Comparison of ENCODE assay signal across 8 cellular contexts in the genomic region with DNA sequence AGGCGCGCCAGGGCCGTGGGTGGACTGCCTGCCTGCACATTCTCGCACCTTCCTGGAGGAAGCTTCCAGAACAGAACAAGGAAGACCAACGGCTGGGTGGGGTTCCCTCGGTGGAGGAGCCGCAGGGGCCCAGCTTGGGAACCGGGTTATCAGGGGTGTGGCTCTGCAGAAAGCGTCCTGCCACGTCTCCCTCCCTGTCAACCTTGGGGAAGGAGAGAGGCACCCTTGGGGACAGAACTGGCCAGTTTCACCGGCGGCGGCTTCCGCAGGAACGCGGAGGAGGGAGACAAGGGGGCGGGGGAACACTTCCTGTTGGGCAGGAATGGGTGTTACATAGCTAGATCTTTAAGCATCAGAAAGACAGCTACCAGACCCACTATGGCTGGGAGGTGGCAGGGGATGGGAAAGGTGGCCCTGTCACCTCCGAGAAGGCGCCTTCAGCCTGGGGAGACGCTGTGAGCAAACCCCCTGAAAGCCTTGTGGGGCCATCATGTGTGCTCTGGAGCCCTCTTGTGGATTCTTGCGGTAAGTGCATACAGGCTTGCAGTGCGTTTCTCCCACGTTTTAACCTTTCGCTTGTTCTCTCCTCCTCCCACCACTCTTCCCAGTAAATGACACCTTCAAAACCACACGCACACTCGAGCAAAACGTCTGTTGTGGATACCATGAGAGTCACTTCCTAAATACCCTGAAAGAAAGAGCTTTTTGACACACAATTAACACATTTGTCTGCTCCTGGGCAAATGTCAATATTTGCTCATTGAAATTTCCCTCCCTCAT. TPM values are rescaled to one million over a fixed set of nuclear protein-coding genes. Genes with fewer than 3 reads are reported as not detected.
DNase-seq lines count a peak whose midpoint lies in the region; ATAC-seq, FAIRE-seq and TF ChIP-seq lines count a peak whose summit lies in the region.

No MANE protein-coding gene starts in this region.

- peak; percentile 91 to 98 (median 96) for ATAC-seq in natural killer cell
- peak; percentile 78 for ATAC-seq in stimulated activated memory B cell treated with anti-CD40 and anti-IgM and Interleukin-4, amounts not matched to agents 10 μg/mL and 1 μg/mL and 100 μg/mL, for 72 hours

- H3K4me3 Mint-ChIP-seq in activated T-helper 1 cell treated with anti-CD3 and anti-CD28 coated beads, Interleukin-12 subunit alpha, Interleukin-12 subunit beta, Interleukin-2, Interleukin-4 antibody, amounts not matched to agents 30 ng/mL and 10 ng/mL and 1 ng/mL, durations not matched to agents 14 hours and 24 hours and 36 hours: peak overlapping the region; percentile 58
- H3K4me3 Mint-ChIP-seq in natural killer cell: peak overlapping the region; percentile 61
- peak overlapping the region; percentile 74 for H3K4me3 Mint-ChIP-seq in stimulated activated memory B cell treated with anti-CD40 and anti-IgM and Interleukin-4, amounts not matched to agents 10 μg/mL and 1 μg/mL and 100 μg/mL, for 72 hours

- no peak for FAIRE-seq in RCC 7860 (lab: Jason Lieb, UNC)

- no peaks in the 10 kb centered on the region for H3K9me3 Mint-ChIP-seq in activated T-helper 1 cell treated with anti-CD3 and anti-CD28 coated beads, Interleukin-12 subunit alpha, Interleukin-12 subunit beta, Interleukin-2, Interleukin-4 antibody, amounts not matched to agents 30 ng/mL and 10 ng/mL and 1 ng/mL, durations not matched to agents 14 hours and 24 hours and 36 hours
- no peaks in the 10 kb centered on the region for H3K9me3 Mint-ChIP-seq in natural killer cell
- H3K9me3 Mint-ChIP-seq in stimulated activated memory B cell treated with anti-CD40 and anti-IgM and Interleukin-4, amounts not matched to agents 10 μg/mL and 1 μg/mL and 100 μg/mL, for 72 hours: no peaks in the 10 kb centered on the region

- in situ Hi-C loops in KBM-7 (cut with MboI; ENCODE audit: low pct_unique_long_range_greater_than_20kb, low sequenced_read_pairs): loop anchor here (25.0 kb wide), 1 partner anchor 201 kb away; the partner anchor contains the start of genes ETNK2 and REN

- H3K27ac Mint-ChIP-seq in activated T-helper 1 cell treated with anti-CD3 and anti-CD28 coated beads, Interleukin-12 subunit alpha, Interleukin-12 subunit beta, Interleukin-2, Interleukin-4 antibody, amounts not matched to agents 30 ng/mL and 10 ng/mL and 1 ng/mL, durations not matched to agents 14 hours and 24 hours and 36 hours: peak overlapping the region; percentile 82
- peak overlapping the region in 1 of 2 donors; percentile 60 for H3K27ac Mint-ChIP-seq in natural killer cell
- peak overlapping the region; percentile 53 for H3K27ac Mint-ChIP-seq in stimulated activated memory B cell treated with anti-CD40 and anti-IgM and Interleukin-4, amounts not matched to agents 10 μg/mL and 1 μg/mL and 100 μg/mL, for 72 hours

- intact Hi-C loops in activated T-helper 1 cell treated with anti-CD3 and anti-CD28 coated beads, Interleukin-12 subunit alpha, Interleukin-12 subunit beta, Interleukin-2, Interleukin-4 antibody, amounts not matched to agents 30 ng/mL and 10 ng/mL and 1 ng/mL, durations not matched to agents 14 hours and 24 hours and 36 hours (cut with micrococcal nuclease): loop anchor here (1.0 to 2.0 kb wide), 11 partner anchors 15 to 502 kb away; partner anchors contain the start of genes PPP1R15B and SNRPE
- intact Hi-C loops in natural killer cell (cut with micrococcal nuclease): loop anchor here (1.0 kb wide), 4 partner anchors 105 to 502 kb away; partner anchors contain the start of gene SNRPE

- TF ChIP-seq CTCF in natural killer cell (IDR thresholded peaks at IDR 0.05): peak; percentile 89

- H3K4me1 Mint-ChIP-seq in activated T-helper 1 cell treated with anti-CD3 and anti-CD28 coated beads, Interleukin-12 subunit alpha, Interleukin-12 subunit beta, Interleukin-2, Interleukin-4 antibody, amounts not matched to agents 30 ng/mL and 10 ng/mL and 1 ng/mL, durations not matched to agents 14 hours and 24 hours and 36 hours (ENCODE audit: low read depth): peaks cover 40% of the 10 kb centered on the region
- peaks cover 8 to 13% of the 10 kb centered on the region in 2 donors for H3K4me1 Mint-ChIP-seq in natural killer cell
- H3K4me1 Mint-ChIP-seq in stimulated activated memory B cell treated with anti-CD40 and anti-IgM and Interleukin-4, amounts not matched to agents 10 μg/mL and 1 μg/mL and 100 μg/mL, for 72 hours: peaks cover 37% of the 10 kb centered on the region

- DNase-seq in SIG-M5 treated with dmso at 0.1 percent for 504 hours (lab: John Stamatoyannopoulos, UW; ENCODE audit: unreplicated experiment): peak; percentile 88
- no peak for DNase-seq in SIG-M5 (lab: John Stamatoyannopoulos, UW)
- DNase-seq in KBM-7: peak; percentile 89
- peak; percentile 57 for DNase-seq in RCC 7860 (ENCODE audit: low spot score)
- DNase-seq in activated T-helper 1 cell treated with anti-CD3 and anti-CD28 coated beads, Interleukin-12 subunit alpha, Interleukin-12 subunit beta, Interleukin-2, Interleukin-4 antibody, amounts not matched to agents 30 ng/mL and 10 ng/mL and 1 ng/mL, durations not matched to agents 14 hours and 24 hours and 36 hours (ENCODE audit: low spot score): peak; percentile 62
- peak; percentile 79 for DNase-seq in fibroblast of peridontal ligament (ENCODE audit: extremely low read depth)
- peak; percentile 55 for DNase-seq in natural killer cell

- H3K27me3 Mint-ChIP-seq in activated T-helper 1 cell treated with anti-CD3 and anti-CD28 coated beads, Interleukin-12 subunit alpha, Interleukin-12 subunit beta, Interleukin-2, Interleukin-4 antibody, amounts not matched to agents 30 ng/mL and 10 ng/mL and 1 ng/mL, durations not matched to agents 14 hours and 24 hours and 36 hours (ENCODE audit: insufficient read depth): peaks cover 17% of the 10 kb centered on the region
- peaks cover 0 to 7% of the 10 kb centered on the region in 2 donors for H3K27me3 Mint-ChIP-seq in natural killer cell (ENCODE audit: low read depth in 2 of 2)
- peaks cover 75% of the 10 kb centered on the region for H3K27me3 Mint-ChIP-seq in stimulated activated memory B cell treated with anti-CD40 and anti-IgM and Interleukin-4, amounts not matched to agents 10 μg/mL and 1 μg/mL and 100 μg/mL, for 72 hours

- H3K36me3 Mint-ChIP-seq in activated T-helper 1 cell treated with anti-CD3 and anti-CD28 coated beads, Interleukin-12 subunit alpha, Interleukin-12 subunit beta, Interleukin-2, Interleukin-4 antibody, amounts not matched to agents 30 ng/mL and 10 ng/mL and 1 ng/mL, durations not matched to agents 14 hours and 24 hours and 36 hours (ENCODE audit: low read depth): no peaks in the 10 kb centered on the region
- H3K36me3 Mint-ChIP-seq in natural killer cell: no peaks in the 10 kb centered on the region
- H3K36me3 Mint-ChIP-seq in stimulated activated memory B cell treated with anti-CD40 and anti-IgM and Interleukin-4, amounts not matched to agents 10 μg/mL and 1 μg/mL and 100 μg/mL, for 72 hours: no peaks in the 10 kb centered on the region

RNA-seq across cellular contexts. Expression of gene PLEKHA6, which starts 3.8 kb away (rescaled TPM):
- total RNA-seq in activated T-helper 1 cell treated with anti-CD3 and anti-CD28 coated beads, Interleukin-12 subunit alpha, Interleukin-12 subunit beta, Interleukin-2, Interleukin-4 antibody, amounts not matched to agents 30 ng/mL and 10 ng/mL and 1 ng/mL, durations not matched to agents 14 hours and 24 hours and 36 hours: 0.05 and 0.21 TPM in 2 replicates
- total RNA-seq in natural killer cell: under 1 TPM; 0.10 to 0.43 (median 0.16) TPM

RNA-seq across cellular contexts. Expression of gene PPP1R15B, which starts 48.1 kb away (rescaled TPM):
- total RNA-seq in activated T-helper 1 cell treated with anti-CD3 and anti-CD28 coated beads, Interleukin-12 subunit alpha, Interleukin-12 subunit beta, Interleukin-2, Interleukin-4 antibody, amounts not matched to agents 30 ng/mL and 10 ng/mL and 1 ng/mL, durations not matched to agents 14 hours and 24 hours and 36 hours: 75.8 and 76.2 TPM in 2 replicates
- total RNA-seq in natural killer cell: 100 to 1,000 TPM; 174 to 236 (median 222) TPM
